Comparison of ENCODE assay signal across 9 cellular contexts in genomic region chr19:4201798-4202197, GRCh38. TPM values are rescaled to one million over a fixed set of nuclear protein-coding genes. Genes with fewer than 3 reads are reported as not detected.
"Had no signal": no experiment of that assay in that cellular context is flagged by ENCODE, and none has a peak within 500 bp of the region (broad histone marks: within the 10 kb centered on the region; RNA-seq: fewer than 3 reads in every experiment).

No MANE protein-coding gene starts in this region.

- DNase-seq: IMR-90, KBM-7, KG1 had no signal

- FAIRE-seq: HepG2, HTR-8/SVneo had no signal

- H3K4me3 Mint-ChIP-seq: IgD-negative memory B cell had no signal

- ATAC-seq: HepG2 had no signal

- H3K36me3 Mint-ChIP-seq: IgD-negative memory B cell had no signal

- H3K27ac ChIP-seq: HL-60 had no signal

RNA-seq across cellular contexts. Expression of gene ANKRD24, which starts 19.3 kb away (rescaled TPM):
- polyA plus RNA-seq: IgD-negative memory B cell had no signal

RNA-seq across cellular contexts. Expression of gene EBI3, which starts 27.5 kb away (rescaled TPM):
- total RNA-seq: HepG2, HT-29 had no signal

RNA-seq across cellular contexts. Expression of gene CREB3L3, which starts 48.4 kb away (rescaled TPM):
- total RNA-seq: HT-29, HT1080, IMR-90 had no signal
- polyA plus RNA-seq: IgD-negative memory B cell, IMR-90 had no signal
